ENCODE assay signal across 1 cellular context in the genomic region with DNA sequence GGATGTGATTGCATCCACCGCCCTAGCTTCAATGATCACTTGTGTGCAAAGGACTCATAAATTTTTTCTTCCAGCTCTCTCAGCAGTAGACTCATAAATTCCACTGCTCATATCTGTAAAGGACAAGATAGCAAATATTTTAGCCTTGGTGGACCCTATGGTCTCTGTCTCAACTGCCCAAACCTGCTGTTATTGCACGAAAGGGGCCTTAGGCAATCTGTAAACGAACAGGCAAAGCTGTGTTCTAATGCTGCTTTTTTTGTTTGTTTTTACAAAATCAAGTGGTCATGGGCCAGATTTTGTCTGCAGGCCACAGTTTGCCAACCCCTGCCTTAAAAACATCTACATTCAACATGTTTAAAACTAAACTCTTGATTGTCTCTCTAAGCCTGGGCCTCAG.
TF ChIP-seq lines count a peak whose summit lies in the region.

No MANE protein-coding gene starts in this region.

TF ChIP-seq in HepG2, 621 proteins besides CTCF, POLR2A, EP300 and RAD21 (continues in another document):
- no peak for TF ChIP-seq KIAA2018 (CRISPR knock-in tag; IDR thresholded peaks at IDR 0.05; ENCODE audit: borderline replicate concordance)
- TF ChIP-seq MTA1 (CRISPR knock-in tag; IDR thresholded peaks at IDR 0.05; ENCODE audit: borderline replicate concordance) = no peak
- 0 out of 4 replicates have a peak, but pooled peaks of 1 of the 2 experiments have one; percentile 14 for TF ChIP-seq ATF4 (CRISPR knock-in tag; IDR thresholded peaks at IDR 0.05)
- peak; percentile 52 for TF ChIP-seq HNF4A (CRISPR knock-in tag; IDR thresholded peaks at IDR 0.05)
- no peak for TF ChIP-seq NR2F6 (IDR thresholded peaks at IDR 0.05)
- 0 out of 2 replicates have a peak, but pooled peaks have one; percentile 3 for TF ChIP-seq NR2F6 (CRISPR knock-in tag; IDR thresholded peaks at IDR 0.05)
- no peak for TF ChIP-seq ZNF503 (CRISPR knock-in tag; IDR thresholded peaks at IDR 0.05)
- TF ChIP-seq SOX6 (IDR thresholded peaks at IDR 0.05) = no peak
- TF ChIP-seq SOX6 (CRISPR knock-in tag; IDR thresholded peaks at IDR 0.05) = 0 out of 2 replicates have a peak, but pooled peaks have one; percentile 33
- no peak for TF ChIP-seq RBM22 (optimal IDR thresholded peaks at IDR 0.05; ENCODE audit: low read length)
- no peak for TF ChIP-seq MIER3 (CRISPR knock-in tag; IDR thresholded peaks at IDR 0.05; ENCODE audit: borderline replicate concordance)
- no peak for TF ChIP-seq NKX3-1 (CRISPR knock-in tag; IDR thresholded peaks at IDR 0.05)
- no peak; the same call in 1 of the 2 replicates for TF ChIP-seq NFIC (IDR thresholded peaks at IDR 0.05; ENCODE audit: low read length)
- peak; percentile 44; the same call in 1 of the 2 replicates for TF ChIP-seq FOXJ3 (CRISPR knock-in tag; IDR thresholded peaks at IDR 0.05; ENCODE audit: borderline replicate concordance)
- no peak for TF ChIP-seq ZNF607 (CRISPR knock-in tag; IDR thresholded peaks at IDR 0.05; ENCODE audit: borderline replicate concordance)
- TF ChIP-seq HNF4G (IDR thresholded peaks at IDR 0.05; ENCODE audit: borderline replicate concordance, low read depth, low read length) = no peak
- no peak for TF ChIP-seq HNF4G (CRISPR knock-in tag; IDR thresholded peaks at IDR 0.05; ENCODE audit: borderline replicate concordance, low read depth)
- TF ChIP-seq LCORL (IDR thresholded peaks at IDR 0.05) = no peak
- peak; percentile 69; the same call in 1 of the 2 replicates for TF ChIP-seq LCORL (CRISPR knock-in tag; IDR thresholded peaks at IDR 0.05)
- TF ChIP-seq ZNF652 (CRISPR knock-in tag; IDR thresholded peaks at IDR 0.05; ENCODE audit: borderline replicate concordance, low read depth) = no peak
- peak; percentile 18; the same call in 1 of the 2 replicates for TF ChIP-seq SOX5 (CRISPR knock-in tag; IDR thresholded peaks at IDR 0.05; ENCODE audit: borderline replicate concordance)
- TF ChIP-seq PAXIP1 (CRISPR knock-in tag; conservative IDR thresholded peaks at IDR 0.05) = peak; percentile 43; the same call in 1 of the 2 replicates
- TF ChIP-seq FOXA1 (IDR thresholded peaks at IDR 0.05) = no peak
- 0 out of 2 replicates have a peak, but pooled peaks have one; percentile 28 for TF ChIP-seq FOXA1 (CRISPR knock-in tag; IDR thresholded peaks at IDR 0.05)
- no peak for TF ChIP-seq MED8 (CRISPR knock-in tag; IDR thresholded peaks at IDR 0.05; ENCODE audit: insufficient replicate concordance)
- TF ChIP-seq PHB2 (IDR thresholded peaks at IDR 0.05; ENCODE audit: partially characterized antibody) = no peak
- TF ChIP-seq ELF1 (CRISPR knock-in tag; IDR thresholded peaks at IDR 0.05) = no peak
- peak; percentile 65; the same call in 1 of the 2 replicates for TF ChIP-seq GATAD2A (CRISPR knock-in tag; IDR thresholded peaks at IDR 0.05)
- TF ChIP-seq SSRP1 (CRISPR knock-in tag; IDR thresholded peaks at IDR 0.05) = 0 out of 2 replicates have a peak, but pooled peaks have one; percentile 75
- TF ChIP-seq, protein P1, sequence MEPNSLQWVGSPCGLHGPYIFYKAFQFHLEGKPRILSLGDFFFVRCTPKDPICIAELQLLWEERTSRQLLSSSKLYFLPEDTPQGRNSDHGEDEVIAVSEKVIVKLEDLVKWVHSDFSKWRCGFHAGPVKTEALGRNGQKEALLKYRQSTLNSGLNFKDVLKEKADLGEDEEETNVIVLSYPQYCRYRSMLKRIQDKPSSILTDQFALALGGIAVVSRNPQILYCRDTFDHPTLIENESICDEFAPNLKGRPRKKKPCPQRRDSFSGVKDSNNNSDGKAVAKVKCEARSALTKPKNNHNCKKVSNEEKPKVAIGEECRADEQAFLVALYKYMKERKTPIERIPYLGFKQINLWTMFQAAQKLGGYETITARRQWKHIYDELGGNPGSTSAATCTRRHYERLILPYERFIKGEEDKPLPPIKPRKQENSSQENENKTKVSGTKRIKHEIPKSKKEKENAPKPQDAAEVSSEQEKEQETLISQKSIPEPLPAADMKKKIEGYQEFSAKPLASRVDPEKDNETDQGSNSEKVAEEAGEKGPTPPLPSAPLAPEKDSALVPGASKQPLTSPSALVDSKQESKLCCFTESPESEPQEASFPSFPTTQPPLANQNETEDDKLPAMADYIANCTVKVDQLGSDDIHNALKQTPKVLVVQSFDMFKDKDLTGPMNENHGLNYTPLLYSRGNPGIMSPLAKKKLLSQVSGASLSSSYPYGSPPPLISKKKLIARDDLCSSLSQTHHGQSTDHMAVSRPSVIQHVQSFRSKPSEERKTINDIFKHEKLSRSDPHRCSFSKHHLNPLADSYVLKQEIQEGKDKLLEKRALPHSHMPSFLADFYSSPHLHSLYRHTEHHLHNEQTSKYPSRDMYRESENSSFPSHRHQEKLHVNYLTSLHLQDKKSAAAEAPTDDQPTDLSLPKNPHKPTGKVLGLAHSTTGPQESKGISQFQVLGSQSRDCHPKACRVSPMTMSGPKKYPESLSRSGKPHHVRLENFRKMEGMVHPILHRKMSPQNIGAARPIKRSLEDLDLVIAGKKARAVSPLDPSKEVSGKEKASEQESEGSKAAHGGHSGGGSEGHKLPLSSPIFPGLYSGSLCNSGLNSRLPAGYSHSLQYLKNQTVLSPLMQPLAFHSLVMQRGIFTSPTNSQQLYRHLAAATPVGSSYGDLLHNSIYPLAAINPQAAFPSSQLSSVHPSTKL (CRISPR knock-in tag; IDR thresholded peaks at IDR 0.05) = peak; percentile 34; the same call in 1 of the 2 replicates
